8 cellular contexts compared by ENCODE assay signal in genomic region chr7:127392566-127393369, GRCh38. TPM values are rescaled to one million over a fixed set of nuclear protein-coding genes. Genes with fewer than 3 reads are reported as not detected.
A peak's percentile ranks its signal among the peaks of the same experiment; 100 is the strongest.
DNase-seq lines count a peak whose midpoint lies in the region; ATAC-seq and TF ChIP-seq lines count a peak whose summit lies in the region.

ZNF800 (minus strand) TSS chr7:127392708; CDS start chr7:127391557, 1,151 bp downstream.

- H3K36me3 Mint-ChIP-seq in activated naive CD4-positive, alpha-beta T cell treated with anti-CD3 and anti-CD28 coated beads, Interleukin-2, amount 50 U/mL, for 24 hours, result peaks cover 26% of the 10 kb centered on the region

- H3K9me3 Mint-ChIP-seq in activated naive CD4-positive, alpha-beta T cell treated with anti-CD3 and anti-CD28 coated beads, Interleukin-2, amount 50 U/mL, for 24 hours, result no peaks in the 10 kb centered on the region

- H3K27ac ChIP-seq in temporal lobe (ENCODE audit: low read depth, low read length), result peak within 1 kb of the TSS; percentile 82

- DNase-seq in GM04504 (ENCODE audit: low read depth) (peak; percentile 73), HFF-Myc (ENCODE audit: extremely low read depth, low read depth) (peak; percentile 52), NCI-H1048 (lab: John Stamatoyannopoulos, UW) (peak; percentile 31), globus pallidus (ENCODE audit: low spot score) (peak; percentile 94), omental fat pad (ENCODE audit: low spot score) (peak; percentile 39)

- H3K4me1 Mint-ChIP-seq in activated naive CD4-positive, alpha-beta T cell treated with anti-CD3 and anti-CD28 coated beads, Interleukin-2, amount 50 U/mL, for 24 hours, result peaks cover 67% of the 10 kb centered on the region

- H3K27ac Mint-ChIP-seq in activated naive CD4-positive, alpha-beta T cell treated with anti-CD3 and anti-CD28 coated beads, Interleukin-2, amount 50 U/mL, for 24 hours, result peak within 1 kb of the TSS; percentile 98

- peak within 1 kb of the TSS; percentile 86 for H3K4me3 ChIP-seq in HFF-Myc (replicated peaks; ENCODE audit: low read depth, low read length)

- H3K27me3 Mint-ChIP-seq in activated naive CD4-positive, alpha-beta T cell treated with anti-CD3 and anti-CD28 coated beads, Interleukin-2, amount 50 U/mL, for 24 hours, result no peaks in the 10 kb centered on the region

- TF ChIP-seq CTCF in HFF-Myc (IDR thresholded peaks at IDR 0.05; ENCODE audit: low read depth, low read length, missing control alignments) (no peak), omental fat pad (IDR thresholded peaks at IDR 0.05) (no peak)

- H3K4me3 Mint-ChIP-seq in activated naive CD4-positive, alpha-beta T cell treated with anti-CD3 and anti-CD28 coated beads, Interleukin-2, amount 50 U/mL, for 24 hours, result peak within 1 kb of the TSS; percentile 99

- ATAC-seq in SK-N-SH treated with all-trans-retinoic acid at 6 μM for 48 hours (peak; percentile 90), omental fat pad (ENCODE audit: low FRiP score) (peak; percentile 98)

TF ChIP-seq in SK-N-SH treated with all-trans-retinoic acid at 6 μM for 48 hours, 23 proteins besides CTCF, POLR2A, EP300 and RAD21:
- no peak for TF ChIP-seq TOX (CRISPR knock-in tag; IDR thresholded peaks at IDR 0.05; ENCODE audit: borderline replicate concordance)
- no peak for TF ChIP-seq BACH2 (CRISPR knock-in tag; IDR thresholded peaks at IDR 0.05; ENCODE audit: borderline replicate concordance)
- no peak for TF ChIP-seq POU6F1 (CRISPR knock-in tag; IDR thresholded peaks at IDR 0.05; ENCODE audit: borderline replicate concordance, low read depth)
- peak; percentile 13; the same call in 1 of the 2 replicates for TF ChIP-seq ZFP3 (CRISPR knock-in tag; IDR thresholded peaks at IDR 0.05)
- peak; percentile 29; the same call in 1 of the 2 replicates for TF ChIP-seq CSRNP3 (CRISPR knock-in tag; IDR thresholded peaks at IDR 0.05)
- no peak for TF ChIP-seq ZC3H10 (CRISPR knock-in tag; IDR thresholded peaks at IDR 0.05)
- TF ChIP-seq OSR1 (CRISPR knock-in tag; IDR thresholded peaks at IDR 0.05), result no peak
- no peak for TF ChIP-seq ESRRG (CRISPR knock-in tag; IDR thresholded peaks at IDR 0.05)
- no peak for TF ChIP-seq ZNF565 (CRISPR knock-in tag; conservative IDR thresholded peaks at IDR 0.05; ENCODE audit: low read depth)
- no peak for TF ChIP-seq PPARA (CRISPR knock-in tag; IDR thresholded peaks at IDR 0.05; ENCODE audit: borderline replicate concordance)
- no peak for TF ChIP-seq ARNTL (CRISPR knock-in tag; IDR thresholded peaks at IDR 0.05; ENCODE audit: borderline replicate concordance, low read depth)
- TF ChIP-seq ISL1 (CRISPR knock-in tag; IDR thresholded peaks at IDR 0.05), result no peak
- TF ChIP-seq ZNF8 (CRISPR knock-in tag; IDR thresholded peaks at IDR 0.05), result no peak
- no peak for TF ChIP-seq PATZ1 (CRISPR knock-in tag; IDR thresholded peaks at IDR 0.05; ENCODE audit: borderline replicate concordance)
- no peak for TF ChIP-seq TCF4 (CRISPR knock-in tag; IDR thresholded peaks at IDR 0.05; ENCODE audit: borderline replicate concordance)
- peak; percentile 32; the same call in 1 of the 2 replicates for TF ChIP-seq TSHZ2 (CRISPR knock-in tag; IDR thresholded peaks at IDR 0.05)

RNA-seq across cellular contexts. Expression of gene ZNF800, which starts in this region (rescaled TPM):
- total RNA-seq in omental fat pad (10 to 100 TPM; 28.3 to 47.2 (median 35.8) TPM), temporal lobe (51.6 TPM)

Comparison
In these comparisons a context has a peak if more than half of its experiments do, and no peak if none do; other contexts are left out.
1. Peak in every context shown above with its lines: DNase-seq, ATAC-seq, H3K4me3 ChIP-seq and H3K27ac ChIP-seq.
2. DNase-seq: peak in every context shown above with its lines; median percentile 94 in globus pallidus; 73 in GM04504; 52 in HFF-Myc; 39 in omental fat pad; 31 in NCI-H1048.